8 cellular contexts compared by ENCODE assay signal in the genomic region with DNA sequence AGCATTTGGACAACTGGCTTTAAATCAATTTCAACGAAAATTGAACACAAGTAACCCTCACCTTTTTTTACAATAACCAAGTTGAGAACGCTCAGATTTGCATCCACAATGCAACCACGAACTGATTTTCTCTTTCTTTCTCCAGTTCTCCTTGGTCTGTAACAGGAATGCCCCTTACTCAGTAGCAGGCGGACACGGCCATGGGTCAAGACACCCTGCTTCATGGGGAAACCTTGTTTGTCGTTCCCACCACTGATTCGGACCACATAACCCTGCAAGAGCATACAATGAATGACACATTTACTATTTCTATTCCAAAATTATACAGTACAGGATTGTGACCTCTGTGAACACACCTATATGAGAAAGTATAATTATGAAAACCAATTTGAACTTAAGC. TPM values are rescaled to one million over a fixed set of nuclear protein-coding genes. Genes with fewer than 3 reads are reported as not detected.
DNase-seq lines count a peak whose midpoint lies in the region; ATAC-seq and TF ChIP-seq lines count a peak whose summit lies in the region.

No MANE protein-coding gene starts in this region.

- 28 to 31% methylated on average over 7 of the region's 7 CpGs for WGBS in esophagus, 2 donors

- H3K27me3 ChIP-seq in SJCRH30 = no peaks in the 10 kb centered on the region
- H3K27me3 ChIP-seq in esophagus (ENCODE audit: control insufficient read depth in 1 of 2, insufficient read depth in 2 of 2, low read length in 2 of 2) = no peaks in the 10 kb centered on the region

- TF ChIP-seq CTCF in retinal pigment epithelial cell (conservative IDR thresholded peaks at IDR 0.05; ENCODE audit: low read depth, low read length) = no peak

- H3K27ac ChIP-seq in SJCRH30 (no peak overlapping the region; the same call in 1 of the 2 replicates), esophagus (ENCODE audit: low read depth in 2 of 2, low read length in 1 of 2) (peak overlapping the region in 1 of 2 donors; percentile 13)

- DNase-seq in SJCRH30 (no peak), retinal pigment epithelial cell (ENCODE audit: low read depth) (no peak), NCI-H2029 (lab: John Stamatoyannopoulos, UW) (no peak), NCI-H226 (no peak), NCI-H2029 treated with DMSO at 0.1 percent for 48 hours (lab: John Stamatoyannopoulos, UW) (no peak)

- no peak for ATAC-seq in HG03095 (IDR thresholded peaks at IDR 0.05; ENCODE audit: unreplicated experiment)

- H3K9me3 ChIP-seq in SJCRH30 (replicated peaks) = no peaks in the 10 kb centered on the region
- H3K9me3 ChIP-seq in esophagus (ENCODE audit: control insufficient read depth in 2 of 2, insufficient read depth in 1 of 2, low read depth in 1 of 2, low read length in 1 of 2) = no peaks in the 10 kb centered on the region

- TF ChIP-seq POLR2A in GM18951 (IDR thresholded peaks at IDR 0.05; ENCODE audit: extremely low read depth, insufficient read depth, insufficient read length) = peak; percentile 20

- in situ Hi-C loops in GM18951 (cut with MboI; ENCODE audit: low sequenced_read_pairs, unreplicated experiment) = no loop called here

- H3K4me1 ChIP-seq in SJCRH30 (no peaks in the 10 kb centered on the region), esophagus (ENCODE audit: control insufficient read depth in 2 of 2, insufficient read depth in 2 of 2, low read length in 1 of 2) (no peaks in the 10 kb centered on the region)

- peak overlapping the region; percentile 77 for H3K4me3 ChIP-seq in SJCRH30
- peak overlapping the region; percentile 33 to 90 for H3K4me3 ChIP-seq in esophagus (ENCODE audit: low read depth in 1 of 2, low read length in 2 of 2)
- peak overlapping the region; percentile 99 for H3K4me3 ChIP-seq in retinal pigment epithelial cell (ENCODE audit: low read length)

- peaks cover 59% of the 10 kb centered on the region for H3K36me3 ChIP-seq in SJCRH30
- H3K36me3 ChIP-seq in esophagus (ENCODE audit: control insufficient read depth in 2 of 2, insufficient read depth in 2 of 2, low read length in 1 of 2) = peaks cover 8 to 14% of the 10 kb centered on the region in 2 donors

RNA-seq across cellular contexts. Expression of gene RPS6, which starts 1.4 kb away (rescaled TPM):
- 3,128 and 3,464 TPM in 2 replicates for total RNA-seq in SJCRH30 (2014; rRNA removed; shearing (Covaris generic))
- polyA plus RNA-seq in esophagus = 1,000 to 10,000 TPM; 3,196 to 4,496 TPM

RNA-seq across cellular contexts. Expression of gene ACER2, which starts 30.2 kb away (rescaled TPM):
- 0.43 and 0.58 TPM in 2 replicates for total RNA-seq in SJCRH30 (2014; rRNA removed; shearing (Covaris generic))
- under 1 TPM; 0.39 to 0.73 TPM for polyA plus RNA-seq in esophagus
